Comparison of ENCODE assay signal across 25 cellular contexts in the genomic region with DNA sequence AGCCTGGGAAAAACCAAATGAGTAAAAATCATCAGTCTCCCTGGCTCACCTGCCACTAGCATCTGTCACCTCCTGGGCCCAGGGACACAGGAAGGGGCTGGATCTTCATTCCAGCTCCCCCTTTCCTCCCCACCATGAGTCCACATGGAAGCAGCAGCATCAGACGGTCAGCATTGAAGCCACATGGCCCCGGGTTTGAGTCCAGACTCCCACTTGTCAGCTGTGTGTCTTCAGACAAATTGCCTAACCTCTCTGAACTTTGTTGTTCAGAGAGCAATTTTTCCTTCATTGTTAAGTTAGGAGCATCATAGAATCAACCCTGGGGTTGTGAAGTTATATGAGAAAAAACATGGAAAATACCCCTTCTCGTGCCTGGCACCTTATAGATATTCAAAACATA. TPM values are rescaled to one million over a fixed set of nuclear protein-coding genes. Genes with fewer than 3 reads are reported as not detected.
"Had no signal": no experiment of that assay in that cellular context is flagged by ENCODE, and none has a peak within 500 bp of the region (broad histone marks: within the 10 kb centered on the region; RNA-seq: fewer than 3 reads in every experiment).

No MANE protein-coding gene starts in this region.

- H3K9me3 ChIP-seq: left lung, pancreas, prostate gland, sigmoid colon, spleen, tibial nerve, upper lobe of left lung, vagina had no signal

- H3K36me3 ChIP-seq: left lung, pancreas, prostate gland, sigmoid colon, spleen, tibial nerve, upper lobe of left lung, vagina had no signal

- H3K9me3 Mint-ChIP-seq: immature natural killer cell; mesothelial cell of epicardium; naive B cell; natural killer cell; nephron progenitor cell; stimulated activated effector memory CD8-positive, alpha-beta T cell treated with anti-CD3 and anti-CD28 coated beads, Interleukin-12 subunit alpha, Interleukin-12 subunit beta, amount 100 ng/mL, for 72 hours; stimulated activated naive CD8-positive, alpha-beta T cell treated with anti-CD3 and anti-CD28 coated beads, Interleukin-15, Interleukin-2, amounts not matched to agents 100 ng/mL and 50 ng/mL, for 24 hours had no signal

- DNase-seq: immature natural killer cell; kidney; left colon; naive B cell; natural killer cell; nephron progenitor cell; pancreas; retina; sigmoid colon; small intestine; spleen; stimulated activated CD4-positive, alpha-beta T cell treated with anti-CD3 and anti-CD28 coated beads, Interleukin-4, amount 100 ng/mL, for 24 hours; stimulated activated naive CD4-positive, alpha-beta T cell; upper lobe of left lung had no signal

- H3K27ac ChIP-seq: left lung, pancreas, prostate gland, sigmoid colon, spleen, tibial nerve, upper lobe of left lung, vagina had no signal

- H3K4me1 ChIP-seq: left lung, pancreas, prostate gland, spleen, tibial nerve, vagina had no signal

- H3K4me3 ChIP-seq: left lung, lung, pancreas, prostate gland, sigmoid colon, spleen, tibial nerve, upper lobe of left lung, vagina had no signal

- H3K27me3 ChIP-seq: pancreas, upper lobe of left lung, vagina had no signal

- FAIRE-seq: islet of Langerhans, kidney, pancreas, small intestine had no signal

- H3K4me1 Mint-ChIP-seq: immature natural killer cell, naive B cell, natural killer cell had no signal

- H3K27ac Mint-ChIP-seq: immature natural killer cell; mesothelial cell of epicardium; naive B cell; natural killer cell; nephron progenitor cell; stimulated activated effector memory CD8-positive, alpha-beta T cell treated with anti-CD3 and anti-CD28 coated beads, Interleukin-12 subunit alpha, Interleukin-12 subunit beta, amount 100 ng/mL, for 72 hours; stimulated activated naive CD8-positive, alpha-beta T cell treated with anti-CD3 and anti-CD28 coated beads, Interleukin-15, Interleukin-2, amounts not matched to agents 100 ng/mL and 50 ng/mL, for 24 hours had no signal

- ATAC-seq: left colon, left lung, natural killer cell had no signal

- H3K4me3 Mint-ChIP-seq: immature natural killer cell; mesothelial cell of epicardium; natural killer cell; nephron progenitor cell; stimulated activated effector memory CD8-positive, alpha-beta T cell treated with anti-CD3 and anti-CD28 coated beads, Interleukin-12 subunit alpha, Interleukin-12 subunit beta, amount 100 ng/mL, for 72 hours; stimulated activated naive CD8-positive, alpha-beta T cell treated with anti-CD3 and anti-CD28 coated beads, Interleukin-15, Interleukin-2, amounts not matched to agents 100 ng/mL and 50 ng/mL, for 24 hours had no signal

RNA-seq across cellular contexts. Expression of gene CACNG4, which starts 10.7 kb away (rescaled TPM):
- total RNA-seq: mononuclear cell, natural killer cell, osteoblast, spleen had no signal
- polyA plus RNA-seq: immature natural killer cell, spleen had no signal
